8 cellular contexts compared by ENCODE assay signal in genomic region chr5:95960802-95961616, GRCh38. TPM values are rescaled to one million over a fixed set of nuclear protein-coding genes. Genes with fewer than 3 reads are reported as not detected.
DNase-seq lines count a peak whose midpoint lies in the region; ATAC-seq and TF ChIP-seq lines count a peak whose summit lies in the region.

No MANE protein-coding gene starts in this region.

- TF ChIP-seq CTCF in BE2C (IDR thresholded peaks at IDR 0.05; ENCODE audit: low read depth, low read length) (peak; percentile 61), mucosa of descending colon (IDR thresholded peaks at IDR 0.05) (peak; percentile 76)

- H3K36me3 ChIP-seq in BE2C (no peaks in the 10 kb centered on the region), mucosa of descending colon (ENCODE audit: low read depth) (no peaks in the 10 kb centered on the region)

- peak overlapping the region; percentile 96 for H3K27ac ChIP-seq in epithelial cell of prostate

- DNase-seq in BE2C (peak; percentile 88), NOMO-1 treated with DMSO at 0.1 percent for 48 hours (lab: John Stamatoyannopoulos, UW; ENCODE audit: unreplicated experiment) (peak; percentile 70), activated T-cell treated with anti-CD3 and anti-CD28 coated beads for 4 hours (peak; percentile 47), epithelial cell of prostate (ENCODE audit: low read depth, low spot score) (no peak), mucosa of descending colon (peak; percentile 80 to 91 (median 90))
- DNase-seq in stimulated activated CD8-positive, alpha-beta memory T cell treated with anti-CD3 and anti-CD28 coated beads, Interleukin-2, amount 100 ng/mL, for 48 hours (ENCODE audit: low read depth in 2 of 2): peak; percentile 55 to 78

- intact Hi-C loops in mucosa of descending colon (cut with DNase I, micrococcal nuclease): loop anchor here in 1 of 2 donors (10.0 kb wide), 1 partner anchor 374 kb away; no protein-coding TSS in a partner anchor

- H3K4me3 ChIP-seq in BE2C (ENCODE audit: low read depth, low read length) (peak overlapping the region; percentile 79), mucosa of descending colon (peak overlapping the region; percentile 88)

- H3K4me1 ChIP-seq in BE2C (no peaks in the 10 kb centered on the region), mucosa of descending colon (ENCODE audit: low read depth) (peaks cover 10% of the 10 kb centered on the region)

- H3K9me3 ChIP-seq in BE2C: no peaks in the 10 kb centered on the region
- H3K9me3 ChIP-seq in mucosa of descending colon: no peaks in the 10 kb centered on the region

- peaks cover 9% of the 10 kb centered on the region for H3K27me3 ChIP-seq in BE2C

- ATAC-seq in GM18873 (IDR thresholded peaks at IDR 0.05; ENCODE audit: low FRiP score, unreplicated experiment) (peak; percentile 31), HG03139 (IDR thresholded peaks at IDR 0.05; ENCODE audit: unreplicated experiment) (peak; percentile 54), mucosa of descending colon (peak; percentile 86)

RNA-seq across cellular contexts. Expression of gene ELL2, which starts 0.6 kb away (rescaled TPM):
- polyA plus RNA-seq in BE2C (2012; ENCODE audit: insufficient read depth, insufficient read length, low read depth): 0.32 TPM
- total RNA-seq in mucosa of descending colon: 10 to 100 TPM; 26.9 to 42.7 (median 31.7) TPM

Comparison
In these comparisons a context has a peak if more than half of its experiments do, and no peak if none do; other contexts are left out.
1. ATAC-seq: peak in every context shown above with its lines; median percentile 86 in mucosa of descending colon; 54 in HG03139; 31 in GM18873.